ENCODE assay signal across 9 cellular contexts in the genomic region with DNA sequence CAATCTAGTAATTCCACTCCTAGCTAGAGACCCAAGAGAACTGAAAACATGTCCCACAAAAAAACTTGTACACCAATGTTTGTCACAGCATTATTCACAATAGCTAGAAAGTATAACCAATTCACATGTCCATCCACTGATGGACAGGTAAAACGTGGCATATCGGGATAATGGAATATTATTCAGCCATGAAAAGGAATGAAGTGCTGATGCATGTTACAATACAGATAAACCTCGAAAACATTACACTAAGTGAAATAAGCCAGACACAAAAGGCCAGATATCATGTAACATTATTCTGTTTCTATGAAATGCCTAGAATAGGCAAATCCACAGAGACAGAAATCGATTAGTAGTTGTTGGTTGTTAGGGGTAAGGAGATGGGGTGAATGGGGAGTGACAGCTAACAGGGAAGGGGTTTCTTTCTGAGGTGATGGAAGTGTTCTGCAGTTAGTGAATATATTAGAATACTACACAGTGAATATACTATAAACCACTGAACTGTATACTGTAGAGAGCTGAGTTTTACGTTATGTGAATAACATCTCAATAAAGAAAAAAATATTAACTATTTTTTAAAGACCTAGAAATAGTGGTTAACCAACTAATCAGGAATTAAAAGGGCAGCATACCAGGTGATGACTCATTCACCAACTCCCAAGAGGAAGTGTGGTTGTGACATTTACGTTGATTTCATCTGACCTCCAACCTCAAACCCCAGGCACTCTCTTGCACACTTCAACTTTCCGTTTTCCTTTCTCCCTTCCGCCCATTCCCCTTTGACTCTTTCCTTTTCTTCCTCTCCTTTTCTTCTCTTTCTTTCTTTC. TPM values are rescaled to one million over a fixed set of nuclear protein-coding genes. Genes with fewer than 3 reads are reported as not detected.
DNase-seq lines count a peak whose midpoint lies in the region; ATAC-seq and TF ChIP-seq lines count a peak whose summit lies in the region.
"Had no signal": no experiment of that assay in that cellular context is flagged by ENCODE, and none has a peak within 500 bp of the region (broad histone marks: within the 10 kb centered on the region; RNA-seq: fewer than 3 reads in every experiment).

No MANE protein-coding gene starts in this region.

- DNase-seq in SKM-1 treated with dmso at 0.1 percent for 144 hours (lab: John Stamatoyannopoulos, UW; ENCODE audit: unreplicated experiment) (peak; percentile 75), kidney tubule cell (ENCODE audit: low spot score) (peak; percentile 49), A673 (ENCODE audit: low spot score) (no peak), H7 (no peak), globus pallidus (ENCODE audit: low spot score) (no peak)

- H3K4me1 ChIP-seq in A673 (ENCODE audit: insufficient read depth, low read length, poor library complexity, severe bottlenecking): no peaks in the 10 kb centered on the region

- CTCF ChIA-PET in A673 (lab: Charles Lee): no interaction called here

- no peak overlapping the region for H3K4me3 ChIP-seq in A673 (ENCODE audit: low read depth, low read length, poor library complexity, severe bottlenecking)
- no peak overlapping the region for H3K4me3 ChIP-seq in H7 (ENCODE audit: insufficient read depth, low read depth, low read length)
- H3K4me3 ChIP-seq: PC-9 had no signal

- POLR2A ChIA-PET in A673 (lab: Charles Lee; ENCODE audit: low non-redundant PET): no interaction called here

- ATAC-seq in GM18498 (IDR thresholded peaks at IDR 0.05; ENCODE audit: unreplicated experiment) (peak; percentile 55), HG02642 (IDR thresholded peaks at IDR 0.05; ENCODE audit: poor library complexity, unreplicated experiment) (peak; percentile 61), HG02840 (IDR thresholded peaks at IDR 0.05; ENCODE audit: low FRiP score, unreplicated experiment) (no peak)

- intact Hi-C loops in A673 (cut with micrococcal nuclease; ENCODE audit: unreplicated experiment): no loop called here

- no peak for TF ChIP-seq CTCF in A673 (conservative IDR thresholded peaks at IDR 0.05; ENCODE audit: low read depth, low read length)

- H3K9me3 ChIP-seq in A673 (ENCODE audit: low read depth, low read length, poor library complexity, severe bottlenecking): no peaks in the 10 kb centered on the region

- H3K27ac ChIP-seq in A673 (ENCODE audit: low read depth, low read length, poor library complexity, severe bottlenecking): no peak overlapping the region
- H3K27ac ChIP-seq: PC-9 had no signal

- H3K27me3 ChIP-seq in A673 (replicated peaks; ENCODE audit: insufficient read depth, low read depth, low read length, poor library complexity) (no peaks in the 10 kb centered on the region), H7 (ENCODE audit: control insufficient read depth, insufficient read depth, low read length) (no peaks in the 10 kb centered on the region)

- BruUV-seq in A673 (replicated peaks; lab: Mats Ljungman, UMichigan): no TSS peak

- H3K36me3 ChIP-seq in A673 (ENCODE audit: insufficient read depth, low read length, poor library complexity, severe bottlenecking) (no peaks in the 10 kb centered on the region), H7 (replicated peaks; ENCODE audit: control insufficient read depth, insufficient read depth, low read length) (no peaks in the 10 kb centered on the region)

RNA-seq across cellular contexts. Expression of gene GAS7, which starts 48.6 kb away (rescaled TPM):
- 2.3 and 2.8 TPM in 2 replicates for total RNA-seq in A673 (2021)
- total RNA-seq in H7 (2014; rRNA removed; shearing (Covaris generic)): 4.2 and 6.8 TPM in 2 replicates
- total RNA-seq: PC-9 had no signal

Comparison
In these comparisons a context has a peak if more than half of its experiments do, and no peak if none do; other contexts are left out.
1. DNase-seq: peak in SKM-1 treated with dmso at 0.1 percent for 144 hours (single experiment) and kidney tubule cell (single experiment); none in A673 (single experiment), H7 (single experiment) and globus pallidus (single experiment).